Comparison of ENCODE assay signal across 10 cellular contexts in the genomic region with DNA sequence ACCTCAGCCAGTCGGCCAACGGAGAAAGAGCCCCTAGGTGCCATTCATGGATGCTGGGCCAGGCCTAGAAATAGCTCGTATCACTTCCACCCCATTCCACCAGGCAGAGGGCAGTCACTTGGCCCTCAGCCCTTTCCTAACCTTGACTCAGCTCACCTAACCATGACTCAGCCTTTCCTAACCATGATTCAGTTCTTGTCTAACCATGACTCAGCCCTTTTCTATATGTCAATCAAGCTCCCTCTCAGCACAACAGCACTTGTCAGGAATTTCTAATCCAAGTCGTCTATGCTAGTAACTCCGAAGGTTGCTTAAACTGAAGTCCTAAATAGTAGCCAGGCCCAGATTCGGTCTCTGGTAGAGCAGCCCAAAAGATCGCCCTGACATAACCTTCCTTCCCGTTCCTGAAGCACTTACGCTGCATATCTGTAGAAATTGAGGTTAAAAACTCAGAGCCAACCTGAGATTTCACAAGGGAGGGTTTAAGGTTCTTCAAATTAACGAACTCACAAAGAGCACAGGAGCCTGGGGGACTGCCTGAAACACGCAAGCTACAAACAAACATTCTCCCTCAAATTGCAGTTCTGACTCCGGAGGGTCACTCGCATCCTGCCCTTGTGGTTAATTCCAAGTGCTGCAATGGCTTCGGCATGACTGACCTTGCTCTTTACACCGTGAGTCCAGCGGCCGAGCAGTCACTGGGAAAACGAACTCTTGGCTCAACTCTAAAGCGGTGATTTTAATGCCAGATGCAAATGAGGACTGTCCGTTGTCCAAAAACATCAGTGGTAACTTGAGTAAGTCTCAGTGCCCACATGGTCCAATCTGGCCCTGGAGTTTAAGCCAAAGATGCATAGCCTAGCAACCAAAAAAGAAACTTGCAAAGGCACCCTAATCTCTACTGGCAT.
DNase-seq lines count a peak whose midpoint lies in the region; ATAC-seq and TF ChIP-seq lines count a peak whose summit lies in the region.
"Had no signal": no experiment of that assay in that cellular context is flagged by ENCODE, and none has a peak within 500 bp of the region (broad histone marks: within the 10 kb centered on the region; RNA-seq: fewer than 3 reads in every experiment).

No MANE protein-coding gene starts in this region.

- no peaks in the 10 kb centered on the region for H3K9me2 ChIP-seq in GM23248 (ENCODE audit: insufficient read depth)
- no peaks in the 10 kb centered on the region for H3K9me2 ChIP-seq in MM.1S (replicated peaks; ENCODE audit: insufficient read depth, low read length)

- H3K4me3 Mint-ChIP-seq in endodermal cell (no peak overlapping the region), nephron progenitor cell (no peak overlapping the region)
- H3K4me3 Mint-ChIP-seq in activated T-cell treated with anti-CD3 and anti-CD28 coated beads, Interleukin-2, amount 50 U/mL, for 24 hours = no peak overlapping the region
- H3K4me3 Mint-ChIP-seq in activated CD8-positive, alpha-beta memory T cell treated with anti-CD3 and anti-CD28 coated beads, Interleukin-2, amount 10 ng/mL, durations not matched to agents 7 days and 5 days = no peak overlapping the region
- H3K4me3 Mint-ChIP-seq: activated T-helper 1 cell treated with anti-CD3 and anti-CD28 coated beads, Interleukin-12 subunit alpha, Interleukin-12 subunit beta, Interleukin-2, Interleukin-4 antibody, amounts not matched to agents 30 ng/mL and 10 ng/mL and 1 ng/mL, durations not matched to agents 14 hours and 24 hours and 36 hours had no signal

- H3K4me1 ChIP-seq in GM23248 (ENCODE audit: insufficient read depth) (no peaks in the 10 kb centered on the region), endodermal cell (ENCODE audit: control insufficient read depth, insufficient read depth, low read length) (no peaks in the 10 kb centered on the region), MM.1S (ENCODE audit: low read length) (no peaks in the 10 kb centered on the region)

- H3K27ac ChIP-seq in GM23248 (no peak overlapping the region), endodermal cell (ENCODE audit: low read depth, low read length) (no peak overlapping the region), MM.1S (ENCODE audit: low read length) (no peak overlapping the region)

- H3K27me3 Mint-ChIP-seq in endodermal cell (ENCODE audit: insufficient read depth) = no peaks in the 10 kb centered on the region
- peaks cover 6% of the 10 kb centered on the region for H3K27me3 Mint-ChIP-seq in nephron progenitor cell (ENCODE audit: low read depth, poor library complexity)
- no peaks in the 10 kb centered on the region for H3K27me3 Mint-ChIP-seq in activated T-cell treated with anti-CD3 and anti-CD28 coated beads, Interleukin-2, amount 50 U/mL, for 24 hours
- no peaks in the 10 kb centered on the region for H3K27me3 Mint-ChIP-seq in activated CD8-positive, alpha-beta memory T cell treated with anti-CD3 and anti-CD28 coated beads, Interleukin-2, amount 10 ng/mL, durations not matched to agents 7 days and 5 days

- no peak for ATAC-seq in GM18909 (IDR thresholded peaks at IDR 0.05; ENCODE audit: poor library complexity, unreplicated experiment)
- ATAC-seq in activated CD8-positive, alpha-beta memory T cell treated with anti-CD3 and anti-CD28 coated beads, Interleukin-2, amount 10 ng/mL, durations not matched to agents 7 days and 5 days = no peak

- in situ Hi-C loops in GM23248 (cut with MboI) = no loop called here

- DNase-seq in GM23248 (peak; percentile 23), NCI-H774 (lab: John Stamatoyannopoulos, UW) (peak; percentile 7), endodermal cell (peak; percentile 71), nephron progenitor cell (no peak), MM.1S (no peak)
- no peak for DNase-seq in activated T-cell treated with anti-CD3 and anti-CD28 coated beads, Interleukin-2, amount 50 U/mL, for 24 hours
- no peak for DNase-seq in activated CD8-positive, alpha-beta memory T cell treated with anti-CD3 and anti-CD28 coated beads, Interleukin-2, amount 10 ng/mL, durations not matched to agents 7 days and 5 days
- DNase-seq: GDM1 had no signal

- H3K36me3 Mint-ChIP-seq in endodermal cell (ENCODE audit: low read depth) (no peaks in the 10 kb centered on the region), nephron progenitor cell (ENCODE audit: low read depth) (peaks cover 6% of the 10 kb centered on the region)
- H3K36me3 Mint-ChIP-seq in activated T-cell treated with anti-CD3 and anti-CD28 coated beads, Interleukin-2, amount 50 U/mL, for 24 hours (ENCODE audit: low read depth) = peaks cover 15% of the 10 kb centered on the region
- H3K36me3 Mint-ChIP-seq in activated CD8-positive, alpha-beta memory T cell treated with anti-CD3 and anti-CD28 coated beads, Interleukin-2, amount 10 ng/mL, durations not matched to agents 7 days and 5 days = no peaks in the 10 kb centered on the region

- H3K4me2 ChIP-seq in GM23248 (ENCODE audit: unreplicated experiment) = no peak overlapping the region
- no peak overlapping the region for H3K4me2 ChIP-seq in MM.1S (ENCODE audit: low read depth, low read length)

- H3K27ac Mint-ChIP-seq in endodermal cell = no peak overlapping the region
- H3K27ac Mint-ChIP-seq in nephron progenitor cell = peak overlapping the region; percentile 82
- no peak overlapping the region for H3K27ac Mint-ChIP-seq in activated T-cell treated with anti-CD3 and anti-CD28 coated beads, Interleukin-2, amount 50 U/mL, for 24 hours
- no peak overlapping the region for H3K27ac Mint-ChIP-seq in activated CD8-positive, alpha-beta memory T cell treated with anti-CD3 and anti-CD28 coated beads, Interleukin-2, amount 10 ng/mL, durations not matched to agents 7 days and 5 days
- H3K27ac Mint-ChIP-seq: activated T-helper 1 cell treated with anti-CD3 and anti-CD28 coated beads, Interleukin-12 subunit alpha, Interleukin-12 subunit beta, Interleukin-2, Interleukin-4 antibody, amounts not matched to agents 30 ng/mL and 10 ng/mL and 1 ng/mL, durations not matched to agents 14 hours and 24 hours and 36 hours had no signal

- H3K9me3 Mint-ChIP-seq in endodermal cell = peaks cover 3% of the 10 kb centered on the region
- peaks cover 31% of the 10 kb centered on the region for H3K9me3 Mint-ChIP-seq in nephron progenitor cell
- no peaks in the 10 kb centered on the region for H3K9me3 Mint-ChIP-seq in activated T-cell treated with anti-CD3 and anti-CD28 coated beads, Interleukin-2, amount 50 U/mL, for 24 hours
- H3K9me3 Mint-ChIP-seq in activated CD8-positive, alpha-beta memory T cell treated with anti-CD3 and anti-CD28 coated beads, Interleukin-2, amount 10 ng/mL, durations not matched to agents 7 days and 5 days (ENCODE audit: low read depth) = no peaks in the 10 kb centered on the region
- H3K9me3 Mint-ChIP-seq: activated T-helper 1 cell treated with anti-CD3 and anti-CD28 coated beads, Interleukin-12 subunit alpha, Interleukin-12 subunit beta, Interleukin-2, Interleukin-4 antibody, amounts not matched to agents 30 ng/mL and 10 ng/mL and 1 ng/mL, durations not matched to agents 14 hours and 24 hours and 36 hours had no signal

- H3K4me3 ChIP-seq in GM23248 = no peak overlapping the region
- H3K4me3 ChIP-seq in endodermal cell (ENCODE audit: low read length) = no peak overlapping the region
- no peak overlapping the region for H3K4me3 ChIP-seq in MM.1S (ENCODE audit: low read length)

- H3K36me3 ChIP-seq in GM23248 (ENCODE audit: low read depth) (no peaks in the 10 kb centered on the region), endodermal cell (ENCODE audit: control insufficient read depth, insufficient read depth, low read length) (no peaks in the 10 kb centered on the region), MM.1S (replicated peaks; ENCODE audit: insufficient read depth, low read length) (no peaks in the 10 kb centered on the region)

- H3F3A ChIP-seq in GM23248 (ENCODE audit: insufficient read depth) (no peaks in the 10 kb centered on the region), MM.1S (ENCODE audit: insufficient read depth, low read length) (no peaks in the 10 kb centered on the region)

- H2AFZ ChIP-seq in GM23248 (no peak overlapping the region), MM.1S (ENCODE audit: low read length) (no peak overlapping the region)

- no peaks in the 10 kb centered on the region for H3K79me2 ChIP-seq in GM23248 (ENCODE audit: insufficient read depth)
- H3K79me2 ChIP-seq in MM.1S (ENCODE audit: low read length) = no peaks in the 10 kb centered on the region

- H3K9ac ChIP-seq in GM23248 (no peak overlapping the region), endodermal cell (ENCODE audit: extremely low read depth, low read length, poor library complexity, severe bottlenecking) (no peak overlapping the region), MM.1S (ENCODE audit: low read length) (no peak overlapping the region)

- CTCF ChIA-PET in activated CD8-positive, alpha-beta memory T cell treated with anti-CD3 and anti-CD28 coated beads, Interleukin-2, amount 10 ng/mL, durations not matched to agents 7 days and 5 days (lab: Charles Lee) = interaction anchor here (1.4 kb wide), 1 partner anchor 12 kb away, joined by 3 read pairs; no protein-coding TSS in a partner anchor

- H3K9me3 ChIP-seq in GM23248 (ENCODE audit: low read depth) (no peaks in the 10 kb centered on the region), endodermal cell (ENCODE audit: control insufficient read depth, low read length) (no peaks in the 10 kb centered on the region), MM.1S (replicated peaks; ENCODE audit: insufficient read depth, low read length) (no peaks in the 10 kb centered on the region)

- H3K27me3 ChIP-seq in GM23248 (replicated peaks; ENCODE audit: insufficient read depth) (no peaks in the 10 kb centered on the region), endodermal cell (ENCODE audit: control insufficient read depth, insufficient read depth, low read length, poor library complexity, severe bottlenecking) (no peaks in the 10 kb centered on the region), MM.1S (replicated peaks; ENCODE audit: insufficient read depth, low read length) (no peaks in the 10 kb centered on the region)

- TF ChIP-seq CTCF in endodermal cell (conservative IDR thresholded peaks at IDR 0.05) (no peak), nephron progenitor cell (IDR thresholded peaks at IDR 0.05) (no peak), MM.1S (IDR thresholded peaks at IDR 0.05; ENCODE audit: low read length) (no peak)

- H4K20me1 ChIP-seq in GM23248 (ENCODE audit: insufficient read depth) = no peaks in the 10 kb centered on the region
- H4K20me1 ChIP-seq in MM.1S (ENCODE audit: insufficient read depth, low read length) = no peaks in the 10 kb centered on the region

- 69 to 72% methylated on average over 20 of the region's 20 CpGs for WGBS in GM23248 (ENCODE audit: low coverage in 1 of 2, low lambda C conversion rate in 2 of 2, missing lambda C conversion rate in 2 of 2), 2 experiments
- WGBS in endodermal cell (ENCODE audit: insufficient coverage in 1 of 2, insufficient read length in 1 of 2), 2 experiments = 90 to 92% methylated on average over 17 to 20 of the region's 20 CpGs

- H3K4me1 Mint-ChIP-seq in endodermal cell = no peaks in the 10 kb centered on the region
- peaks cover 64% of the 10 kb centered on the region for H3K4me1 Mint-ChIP-seq in nephron progenitor cell
- H3K4me1 Mint-ChIP-seq in activated T-cell treated with anti-CD3 and anti-CD28 coated beads, Interleukin-2, amount 50 U/mL, for 24 hours (ENCODE audit: low read depth) = peaks cover 2% of the 10 kb centered on the region
- no peaks in the 10 kb centered on the region for H3K4me1 Mint-ChIP-seq in activated CD8-positive, alpha-beta memory T cell treated with anti-CD3 and anti-CD28 coated beads, Interleukin-2, amount 10 ng/mL, durations not matched to agents 7 days and 5 days

Comparison
In these comparisons a context has a peak if more than half of its experiments do, and no peak if none do; other contexts are left out.
1. DNase-seq: peak in GM23248 (single experiment), NCI-H774 (single experiment) and endodermal cell (single experiment); none in nephron progenitor cell (single experiment), activated T-cell treated with anti-CD3 and anti-CD28 coated beads, Interleukin-2, amount 50 U/mL, for 24 hours (single experiment), MM.1S (single experiment) and activated CD8-positive, alpha-beta memory T cell treated with anti-CD3 and anti-CD28 coated beads, Interleukin-2, amount 10 ng/mL, durations not matched to agents 7 days and 5 days (single experiment).